26 cellular contexts compared by ENCODE assay signal in the genomic region with DNA sequence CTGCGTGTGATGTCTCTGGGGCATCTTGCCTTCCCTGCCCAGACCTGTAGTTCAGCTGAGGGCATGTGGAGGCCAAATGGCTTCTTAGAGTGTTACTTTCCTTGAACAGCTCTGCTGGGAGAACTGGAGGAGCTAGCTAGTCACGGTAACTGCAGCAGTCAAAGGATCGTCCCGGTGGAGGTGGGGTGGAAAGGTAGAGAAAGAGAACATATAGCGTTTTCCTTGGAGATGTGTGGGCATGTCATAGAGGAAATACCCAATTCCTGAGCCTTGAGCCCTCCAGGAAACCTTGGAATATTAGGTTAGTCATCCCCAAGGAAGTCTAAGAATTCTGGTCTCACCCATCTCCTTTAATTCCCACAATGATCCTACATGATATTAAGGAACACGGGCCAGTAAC. TPM values are rescaled to one million over a fixed set of nuclear protein-coding genes. Genes with fewer than 3 reads are reported as not detected.
DNase-seq lines count a peak whose midpoint lies in the region; ATAC-seq and TF ChIP-seq lines count a peak whose summit lies in the region.
"Had no signal": no experiment of that assay in that cellular context is flagged by ENCODE, and none has a peak within 500 bp of the region (broad histone marks: within the 10 kb centered on the region; RNA-seq: fewer than 3 reads in every experiment).

No MANE protein-coding gene starts in this region.

- H3K4me3 ChIP-seq in breast epithelium = no peak overlapping the region
- H3K4me3 ChIP-seq: hepatocyte, spleen, suprapubic skin had no signal

- no peaks in the 10 kb centered on the region for H3K27me3 Mint-ChIP-seq in MCF 10A (ENCODE audit: insufficient read depth, unreplicated experiment)

- no peak overlapping the region for H3K4me3 Mint-ChIP-seq in MCF 10A (ENCODE audit: unreplicated experiment)
- H3K4me3 Mint-ChIP-seq: activated naive CD8-positive, alpha-beta T cell treated with anti-CD3 and anti-CD28 coated beads, Interleukin-2, amount 50 U/mL, for 24 hours; activated T-helper 1 cell treated with anti-CD3 and anti-CD28 coated beads, Interleukin-12 subunit alpha, Interleukin-12 subunit beta, Interleukin-2, Interleukin-4 antibody, amounts not matched to agents 30 ng/mL and 10 ng/mL and 1 ng/mL, durations not matched to agents 14 hours and 24 hours and 36 hours; natural killer cell treated with Interleukin-12 subunit alpha and Interleukin-12 subunit beta and Interleukin-15 and Interleukin-18, amount 100 ng/mL, for 72 hours had no signal

- CTCF ChIA-PET in MCF 10A (lab: Yijun Ruan, JAX) = interaction anchor here (0.6 to 2.4 kb wide), 8 partner anchors 10 to 136 kb away, joined by 3 to 10 read pairs (median 4); no protein-coding TSS in a partner anchor

- intact Hi-C loops in MCF 10A (cut with micrococcal nuclease) (no loop called here), breast epithelium (cut with DNase I; ENCODE audit: low total_unique reads) (no loop called here)

- no peak overlapping the region for H3K27ac Mint-ChIP-seq in MCF 10A (ENCODE audit: low read depth, unreplicated experiment)
- H3K27ac Mint-ChIP-seq: activated naive CD8-positive, alpha-beta T cell treated with anti-CD3 and anti-CD28 coated beads, Interleukin-2, amount 50 U/mL, for 24 hours; activated T-helper 1 cell treated with anti-CD3 and anti-CD28 coated beads, Interleukin-12 subunit alpha, Interleukin-12 subunit beta, Interleukin-2, Interleukin-4 antibody, amounts not matched to agents 30 ng/mL and 10 ng/mL and 1 ng/mL, durations not matched to agents 14 hours and 24 hours and 36 hours; progenitor cell of endocrine pancreas had no signal

- BruUV-seq in MCF 10A (replicated peaks; lab: Mats Ljungman, UMichigan) = TSS peak; percentile 75

- no peaks in the 10 kb centered on the region for H3K36me3 ChIP-seq in breast epithelium
- H3K36me3 ChIP-seq: spleen, suprapubic skin had no signal

- H3K4me1 Mint-ChIP-seq in MCF 10A (ENCODE audit: insufficient read depth, unreplicated experiment) = peaks cover 35% of the 10 kb centered on the region

- H3K27ac ChIP-seq in breast epithelium = no peak overlapping the region
- H3K27ac ChIP-seq in foreskin keratinocyte = peak overlapping the region; percentile 93
- H3K27ac ChIP-seq: hepatocyte, spleen, suprapubic skin had no signal

- TF ChIP-seq CTCF in MCF 10A (IDR thresholded peaks at IDR 0.05; ENCODE audit: unreplicated experiment) (no peak), breast epithelium (IDR thresholded peaks at IDR 0.05) (no peak), foreskin keratinocyte (conservative IDR thresholded peaks at IDR 0.05) (peak; percentile 11)

- H3K9me3 Mint-ChIP-seq in MCF 10A (ENCODE audit: unreplicated experiment) = no peaks in the 10 kb centered on the region
- H3K9me3 Mint-ChIP-seq: activated naive CD8-positive, alpha-beta T cell treated with anti-CD3 and anti-CD28 coated beads, Interleukin-2, amount 50 U/mL, for 24 hours; activated T-helper 1 cell treated with anti-CD3 and anti-CD28 coated beads, Interleukin-12 subunit alpha, Interleukin-12 subunit beta, Interleukin-2, Interleukin-4 antibody, amounts not matched to agents 30 ng/mL and 10 ng/mL and 1 ng/mL, durations not matched to agents 14 hours and 24 hours and 36 hours; natural killer cell treated with Interleukin-12 subunit alpha and Interleukin-12 subunit beta and Interleukin-15 and Interleukin-18, amount 100 ng/mL, for 72 hours had no signal

- peaks cover 0 to 42% of the 10 kb centered on the region in 2 donors for H3K27me3 ChIP-seq in breast epithelium
- H3K27me3 ChIP-seq in foreskin keratinocyte = no peaks in the 10 kb centered on the region
- H3K27me3 ChIP-seq: hepatocyte, spleen had no signal

- peak; percentile 68 for ATAC-seq in foreskin keratinocyte
- ATAC-seq: activated naive CD8-positive, alpha-beta T cell treated with anti-CD3 and anti-CD28 coated beads, Interleukin-2, amount 50 U/mL, for 24 hours; natural killer cell treated with Interleukin-12 subunit alpha and Interleukin-12 subunit beta and Interleukin-15 and Interleukin-18, amount 100 ng/mL, for 72 hours had no signal

- H3K9me3 ChIP-seq in breast epithelium = no peaks in the 10 kb centered on the region
- H3K9me3 ChIP-seq: suprapubic skin had no signal

- no peak for TF ChIP-seq POLR2A in breast epithelium (IDR thresholded peaks at IDR 0.05)

- H3K36me3 Mint-ChIP-seq in MCF 10A (ENCODE audit: insufficient read depth, unreplicated experiment) = peaks cover 5% of the 10 kb centered on the region
- H3K36me3 Mint-ChIP-seq: natural killer cell treated with Interleukin-12 subunit alpha and Interleukin-12 subunit beta and Interleukin-15 and Interleukin-18, amount 100 ng/mL, for 72 hours had no signal

- POLR2A ChIA-PET in MCF 10A (lab: Yijun Ruan, JAX) = interaction anchor here (1.4 to 2.8 kb wide), 3 partner anchors 8 to 93 kb away, joined by 5 to 10 read pairs (median 10); a partner anchor contains a TSS

- H3K4me1 ChIP-seq in breast epithelium = no peaks in the 10 kb centered on the region
- H3K4me1 ChIP-seq in foreskin keratinocyte = peaks cover 57% of the 10 kb centered on the region
- H3K4me1 ChIP-seq: suprapubic skin had no signal

- DNase-seq in MCF 10A (ENCODE audit: unreplicated experiment) (peak; percentile 53), breast epithelium (ENCODE audit: low spot score in 2 of 2) (no peak), SW 1271 (lab: John Stamatoyannopoulos, UW) (peak; percentile 14 to 64), foreskin keratinocyte (peak; percentile 100), GF-D8 (lab: John Stamatoyannopoulos, UW) (no peak), NCI-H2171 (lab: John Stamatoyannopoulos, UW) (no peak), AML-193 (lab: John Stamatoyannopoulos, UW) (no peak), ecto neural progenitor cell (ENCODE audit: low spot score) (no peak)
- DNase-seq: activated naive CD8-positive, alpha-beta T cell treated with anti-CD3 and anti-CD28 coated beads, Interleukin-2, amount 50 U/mL, for 24 hours; caudate nucleus; DMS153; kidney glomerular epithelial cell; MV-4-11; NCI-H1930; NCI-H510A treated with DMSO at 0.1 percent for 48 hours; SHP77 treated with DMSO at 0.1 percent for 48 hours; spleen; T-helper 2 cell had no signal

RNA-seq across cellular contexts. Expression of a gene that starts 33.5 kb away (rescaled TPM):
- total RNA-seq in MCF 10A (2022) (not detected in 2 replicates), breast epithelium (not detected), foreskin keratinocyte (0.21 and 0.44 TPM in 2 replicates)
- polyA plus RNA-seq in foreskin keratinocyte = 0.43 and 0.57 TPM in 2 replicates
- total RNA-seq: A673; activated CD8-positive, alpha-beta memory T cell treated with anti-CD3 and anti-CD28 coated beads for 36 hours; activated T-helper 1 cell treated with anti-CD3 and anti-CD28 coated beads, Interleukin-12 subunit alpha, Interleukin-12 subunit beta, Interleukin-2, Interleukin-4 antibody, amounts not matched to agents 30 ng/mL and 10 ng/mL and 1 ng/mL, durations not matched to agents 14 hours and 24 hours and 36 hours; hepatocyte; mesenteric fat pad; natural killer cell treated with Interleukin-12 subunit alpha and Interleukin-12 subunit beta and Interleukin-15 and Interleukin-18, amount 100 ng/mL, for 72 hours; progenitor cell of endocrine pancreas; spleen had no signal
- polyA plus RNA-seq: hepatocyte, spleen had no signal

RNA-seq across cellular contexts. Expression of a gene that starts 40.8 kb away (rescaled TPM):
- 5.4 and 5.5 TPM in 2 replicates for total RNA-seq in MCF 10A (2022)
- total RNA-seq in breast epithelium = 1 to 10 TPM in 1 of 3 donors, not detected in 2; 8.0 TPM
- total RNA-seq in foreskin keratinocyte = 84.8 and 98.9 TPM in 2 replicates
- 69.6 and 88.5 TPM in 2 replicates for polyA plus RNA-seq in foreskin keratinocyte
- total RNA-seq: activated CD8-positive, alpha-beta memory T cell treated with anti-CD3 and anti-CD28 coated beads for 36 hours; progenitor cell of endocrine pancreas had no signal

Comparison
In these comparisons a context has a peak if more than half of its experiments do, and no peak if none do; other contexts are left out.
1. DNase-seq: peak in MCF 10A (single experiment), SW 1271 (2 of 2) and foreskin keratinocyte (2 of 2); none in breast epithelium (0 of 2), GF-D8 (single experiment), NCI-H2171 (single experiment), AML-193 (0 of 2) and ecto neural progenitor cell (single experiment).